Comparison of ENCODE assay signal across 23 cellular contexts in the genomic region with DNA sequence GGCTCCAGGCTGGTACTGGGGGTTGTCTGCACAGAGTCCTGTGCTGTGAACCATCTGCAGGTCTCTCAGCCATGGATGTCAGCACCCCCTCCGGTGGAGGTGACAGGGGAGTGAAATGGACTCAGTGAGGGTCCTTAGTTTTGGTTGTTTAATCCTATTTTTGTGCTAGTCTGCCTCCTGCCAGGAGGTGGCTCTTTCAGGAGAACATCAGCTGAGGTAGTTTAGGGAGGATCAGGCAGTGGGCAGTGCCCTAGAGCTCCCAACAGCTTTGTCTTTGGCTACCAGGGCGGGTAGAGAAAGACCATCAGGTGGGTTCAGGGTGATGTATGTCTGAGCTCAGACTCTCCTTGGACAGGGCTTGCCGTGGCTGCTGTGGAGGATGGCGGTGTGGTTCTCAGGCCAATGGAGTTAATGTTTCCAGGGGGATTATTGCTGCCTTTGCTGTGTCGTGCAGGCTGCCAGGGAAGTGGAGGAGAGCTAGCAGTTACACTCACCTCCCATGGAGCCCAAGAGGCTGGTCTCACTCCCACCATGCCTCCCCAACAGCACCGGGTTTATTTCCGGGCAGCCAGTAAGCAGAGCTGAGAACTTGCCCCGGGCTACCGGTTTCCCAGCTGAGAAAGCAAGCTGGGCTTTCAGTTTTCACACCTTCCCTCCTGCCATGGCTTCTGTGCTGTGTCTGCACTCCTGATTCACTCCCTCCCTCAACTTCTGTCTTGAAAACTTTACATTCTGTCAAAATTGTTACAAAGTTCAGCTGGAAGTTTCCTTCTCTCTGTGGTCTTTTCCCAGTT.
DNase-seq lines count a peak whose midpoint lies in the region; ATAC-seq and TF ChIP-seq lines count a peak whose summit lies in the region.
"Had no signal": no experiment of that assay in that cellular context is flagged by ENCODE, and none has a peak within 500 bp of the region (broad histone marks: within the 10 kb centered on the region; RNA-seq: fewer than 3 reads in every experiment).

No MANE protein-coding gene starts in this region.

- no peak overlapping the region for H2AFZ ChIP-seq in H9 (ENCODE audit: low read length)
- H2AFZ ChIP-seq: PC-9 had no signal

- H3K56ac ChIP-seq in H9 (ENCODE audit: insufficient read length, low read depth, low read length), result no peak overlapping the region

- no peak overlapping the region for H4K91ac ChIP-seq in H9 (ENCODE audit: insufficient read length, low read depth, low read length)

- H3K14ac ChIP-seq in H9 (ENCODE audit: insufficient read depth, low read length), result no peak overlapping the region

- peak overlapping the region in 2 of 3 experiments; percentile 60 to 67; a peak in 2 of 7 replicates for H3K27ac Mint-ChIP-seq in H9
- H3K27ac Mint-ChIP-seq: HFFc6 had no signal

- no peak overlapping the region for H3K18ac ChIP-seq in H9 (ENCODE audit: insufficient read length, low read depth, low read length)

- H3K79me2 ChIP-seq in H9 (ENCODE audit: insufficient read depth, low read length), result peaks cover 3% of the 10 kb centered on the region; the same call in 1 of the 2 replicates

- H3K27me3 ChIP-seq in BLaER1 (no peaks in the 10 kb centered on the region), H9 (ENCODE audit: insufficient read depth, low read length) (no peaks in the 10 kb centered on the region), foreskin keratinocyte (no peaks in the 10 kb centered on the region)

- ATAC-seq in foreskin keratinocyte, result no peak
- ATAC-seq: K562, SK-N-SH treated with all-trans-retinoic acid at 6 μM for 48 hours had no signal

- H4K8ac ChIP-seq in H9 (replicated peaks; ENCODE audit: insufficient read length, low read depth, low read length), result no peak overlapping the region

- no peaks in the 10 kb centered on the region for H3K23me2 ChIP-seq in H9 (ENCODE audit: insufficient read length, low read depth, low read length, poor library complexity, severe bottlenecking)

- peak; percentile 50 for DNase-seq in H9
- peak; percentile 2 for DNase-seq in left kidney (ENCODE audit: low read depth, low spot score)
- DNase-seq in NOMO-1 treated with dmso at 0.1 percent for 144 hours (lab: John Stamatoyannopoulos, UW; ENCODE audit: unreplicated experiment), result no peak
- DNase-seq in foreskin keratinocyte, result no peak
- no peak for DNase-seq in stimulated activated naive CD4-positive, alpha-beta T cell (lab: John Stamatoyannopoulos, UW)
- no peak for DNase-seq in stimulated activated CD4-positive, alpha-beta T cell treated with anti-CD3 and anti-CD28 coated beads, Interleukin-4, amount 100 ng/mL, for 24 hours
- DNase-seq: CD4-positive, CD25-positive, alpha-beta regulatory T cell; EL; H7; HFFc6; MV-4-11; NCI-H1694; NCI-H2081; NCI-H2171; NCI-H446; NCI-H526; PC-9; SHP77 treated with DMSO at 0.1 percent for 48 hours had no signal

- H3K27ac ChIP-seq in BLaER1 (peak overlapping the region; percentile 39), H9 (ENCODE audit: insufficient read length, low read depth, low read length) (no peak overlapping the region), VCaP (no peak overlapping the region), foreskin keratinocyte (no peak overlapping the region)
- H3K27ac ChIP-seq: PC-9, RWPE1 had no signal

- H4K20me1 ChIP-seq in BLaER1 (no peaks in the 10 kb centered on the region), H9 (ENCODE audit: control insufficient read depth, insufficient read depth, insufficient read length) (no peaks in the 10 kb centered on the region)

- H3K4me1 ChIP-seq in BLaER1 (peaks cover 11% of the 10 kb centered on the region), H9 (ENCODE audit: insufficient read depth, low read length) (no peaks in the 10 kb centered on the region), foreskin keratinocyte (no peaks in the 10 kb centered on the region)

- H3K23ac ChIP-seq in H9 (ENCODE audit: insufficient read length, low read depth, low read length), result no peak overlapping the region

- no peak overlapping the region for H4K5ac ChIP-seq in H9 (ENCODE audit: insufficient read length, low read depth, low read length)

- TF ChIP-seq CTCF in H9 (conservative IDR thresholded peaks at IDR 0.05), result peak; percentile 49; the same call in 2 of the 3 replicates
- peak; percentile 29; the same call in 1 of the 2 replicates for TF ChIP-seq CTCF in VCaP (conservative IDR thresholded peaks at IDR 0.05)
- no peak for TF ChIP-seq CTCF in foreskin keratinocyte (conservative IDR thresholded peaks at IDR 0.05)

- no peak overlapping the region for H2AK5ac ChIP-seq in H9 (ENCODE audit: insufficient read length, low read length)

- no peak overlapping the region for H2BK120ac ChIP-seq in H9 (ENCODE audit: low read depth, low read length, poor library complexity, severe bottlenecking)

- no peaks in the 10 kb centered on the region for H3K36me3 ChIP-seq in BLaER1

- H3K79me1 ChIP-seq in H9 (ENCODE audit: insufficient read depth, low read depth, low read length, poor library complexity, severe bottlenecking), result no peaks in the 10 kb centered on the region

- no peaks in the 10 kb centered on the region; the same call in 1 of the 2 replicates for H3K27me3 Mint-ChIP-seq in H9 (ENCODE audit: low read depth)
- H3K27me3 Mint-ChIP-seq: CD4-positive, CD25-positive, alpha-beta regulatory T cell had no signal

- no peak overlapping the region for H3K4me3 ChIP-seq in BLaER1
- H3K4me3 ChIP-seq: K562, PC-9 had no signal

- H3K4me2 ChIP-seq in BLaER1, result peak overlapping the region; percentile 45
- no peak overlapping the region for H3K4me2 ChIP-seq in H9 (ENCODE audit: insufficient read depth, insufficient read length, low read length)
- H3K4me2 ChIP-seq: PC-9 had no signal

- H2BK5ac ChIP-seq in H9 (ENCODE audit: insufficient read length, low read length), result no peak overlapping the region

- H2BK15ac ChIP-seq in H9 (ENCODE audit: low read depth, low read length), result no peak overlapping the region

- no peak overlapping the region for H3K4ac ChIP-seq in H9 (ENCODE audit: low read depth, low read length)

- no CpG with 5 or more reads among the region's 9 CpGs for WGBS in H9 (ENCODE audit: extremely low coverage, insufficient read length, low lambda C conversion rate)

- peaks cover 48 to 49% of the 10 kb centered on the region in 2 experiments for H3K9me3 Mint-ChIP-seq in H9

- peaks cover 11 to 14% of the 10 kb centered on the region in 2 experiments for H3K4me1 Mint-ChIP-seq in H9
- H3K4me1 Mint-ChIP-seq: CD4-positive, CD25-positive, alpha-beta regulatory T cell had no signal

- H3K9ac ChIP-seq in BLaER1 (no peak overlapping the region), H9 (ENCODE audit: extremely low read depth, insufficient read length, low read length) (no peak overlapping the region)

- no peak overlapping the region for H3T11ph ChIP-seq in H9 (ENCODE audit: low read length)

- peaks cover 56 to 61% (median 61%) of the 10 kb centered on the region in 3 experiments for H3K36me3 Mint-ChIP-seq in H9 (ENCODE audit: insufficient read depth in 1 of 3, low read depth in 3 of 3)
- H3K36me3 Mint-ChIP-seq: CD4-positive, CD25-positive, alpha-beta regulatory T cell had no signal

- H2BK12ac ChIP-seq in H9 (ENCODE audit: insufficient read length, low read depth, low read length), result no peak overlapping the region

- H3K9me3 ChIP-seq in BLaER1 (peaks cover 34% of the 10 kb centered on the region), H9 (ENCODE audit: control insufficient read depth, low read depth, low read length) (peaks cover 4% of the 10 kb centered on the region)

- H3K4me3 Mint-ChIP-seq in H9, result no peak overlapping the region
- H3K4me3 Mint-ChIP-seq: CD4-positive, CD25-positive, alpha-beta regulatory T cell; HFFc6 had no signal

- no peak overlapping the region for H2BK20ac ChIP-seq in H9 (ENCODE audit: low read depth, low read length, poor library complexity, severe bottlenecking)

Comparison
In these comparisons a context has a peak if more than half of its experiments do, and no peak if none do; other contexts are left out.
1. DNase-seq: peak in H9 (single experiment) and left kidney (single experiment); none in NOMO-1 treated with dmso at 0.1 percent for 144 hours (single experiment), foreskin keratinocyte (0 of 2), stimulated activated naive CD4-positive, alpha-beta T cell (0 of 6) and stimulated activated CD4-positive, alpha-beta T cell treated with anti-CD3 and anti-CD28 coated beads, Interleukin-4, amount 100 ng/mL, for 24 hours (single experiment).